34 cellular contexts compared by ENCODE assay signal in the genomic region with DNA sequence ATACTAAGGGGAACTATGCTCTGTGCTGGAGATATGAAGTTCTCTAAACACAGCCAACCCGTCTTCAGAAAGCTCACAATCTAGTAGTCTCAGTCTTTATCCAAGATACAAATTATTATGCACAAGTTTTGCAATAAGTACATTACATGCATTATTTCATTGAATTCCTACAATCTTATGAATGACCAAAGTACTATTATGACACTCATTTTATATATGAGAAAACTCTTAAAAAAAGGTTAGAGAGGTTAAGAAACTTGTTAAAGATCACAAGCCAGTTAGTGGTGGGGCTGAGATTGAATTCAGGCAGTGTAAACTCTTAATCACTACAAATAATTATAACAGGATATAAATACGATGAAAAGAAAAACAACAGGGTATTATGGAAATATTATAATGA. TPM values are rescaled to one million over a fixed set of nuclear protein-coding genes. Genes with fewer than 3 reads are reported as not detected.
"Had no signal": no experiment of that assay in that cellular context is flagged by ENCODE, and none has a peak within 500 bp of the region (broad histone marks: within the 10 kb centered on the region; RNA-seq: fewer than 3 reads in every experiment).

No MANE protein-coding gene starts in this region.

- H3K36me3 ChIP-seq: breast epithelium had no signal

- FAIRE-seq: astrocyte, bronchial epithelial cell had no signal

- H3K27ac ChIP-seq: adrenal gland, ascending aorta, body of pancreas, brain microvascular endothelial cell, breast epithelium, cardiac muscle cell had no signal

- ATAC-seq: activated naive CD4-positive, alpha-beta T cell treated with anti-CD3 and anti-CD28 coated beads, Interleukin-2, amount 50 U/mL, for 72 hours; activated naive CD8-positive, alpha-beta T cell treated with anti-CD3 and anti-CD28 coated beads, Interleukin-2, amount 50 U/mL, for 24 hours; activated T-cell treated with anti-CD3 and anti-CD28 coated beads, Interleukin-2, amount 50 U/mL, for 4 hours; activated T-cell treated with anti-CD3 and anti-CD28 coated beads, Interleukin-2, amount 50 U/mL, for 72 hours; activated T-helper 17 cell treated with anti-CD3 and anti-CD28 coated beads, Interleukin-2, amount 50 U/mL, for 72 hours; body of pancreas had no signal

- H3K4me1 ChIP-seq: ascending aorta, breast epithelium had no signal

- H3K4me3 ChIP-seq: adrenal gland, ascending aorta, body of pancreas, breast epithelium, cardiac muscle cell had no signal

- H3K9me3 ChIP-seq: adrenal gland, ascending aorta, body of pancreas, breast epithelium had no signal

- DNase-seq: activated effector memory CD4-positive, alpha-beta T cell treated with anti-CD3 and anti-CD28 coated beads, Interleukin-2, amount 50 U/mL, for 16 hours; activated effector memory CD4-positive, alpha-beta T cell treated with Interleukin-2 at 50 U/mL for 16 hours; activated gamma-delta T cell; activated gamma-delta T cell treated with Interleukin-2 at 50 U/mL for 16 hours; activated naive CD4-positive, alpha-beta T cell; activated naive CD4-positive, alpha-beta T cell treated with anti-CD3 and anti-CD28 coated beads for 36 hours; activated naive CD4-positive, alpha-beta T cell treated with anti-CD3 and anti-CD28 coated beads, Interleukin-2, amount 10 ng/mL, durations not matched to agents 7 days and 5 days; activated naive CD4-positive, alpha-beta T cell treated with anti-CD3 and anti-CD28 coated beads, Interleukin-2, amount 50 U/mL, for 16 hours; activated naive CD4-positive, alpha-beta T cell treated with Interleukin-2 at 50 U/mL for 16 hours; activated naive CD8-positive, alpha-beta T cell treated with anti-CD3 and anti-CD28 coated beads for 36 hours; activated naive CD8-positive, alpha-beta T cell treated with anti-CD3 and anti-CD28 coated beads, Interleukin-2, amount 10 ng/mL, durations not matched to agents 7 days and 5 days; activated naive CD8-positive, alpha-beta T cell treated with anti-CD3 and anti-CD28 coated beads, Interleukin-2, amount 50 U/mL, for 24 hours; activated T-cell treated with anti-CD3 and anti-CD28 coated beads, Interleukin-2, amount 50 U/mL, for 1 hour; activated T-cell treated with anti-CD3 and anti-CD28 coated beads, Interleukin-2, amount 50 U/mL, for 24 hours; activated T-cell treated with anti-CD3 and anti-CD28 coated beads, Interleukin-2, amount 50 U/mL, for 4 hours; activated T-cell treated with anti-CD3 and anti-CD28 coated beads, Interleukin-2, amount 50 U/mL, for 48 hours; activated T-cell treated with anti-CD3 and anti-CD28 coated beads, Interleukin-2, amount 50 U/mL, for 72 hours; adrenal gland; amniotic stem cell; amygdala; anterior cingulate cortex; aorta; body of pancreas; brain microvascular endothelial cell; caudate nucleus; central memory CD4-positive, alpha-beta T cell; cerebellar nuclear complex had no signal

- H3K27me3 ChIP-seq: adrenal gland, ascending aorta, body of pancreas, brain microvascular endothelial cell, breast epithelium, cardiac muscle cell had no signal

RNA-seq across cellular contexts. Expression of a gene that starts 4.7 kb away (rescaled TPM):
- total RNA-seq: ascending aorta had no signal
